In genomic region chr14:103716899-103717411, GRCh38 we compare ENCODE assay signal across 9 cellular contexts. TPM values are rescaled to one million over a fixed set of nuclear protein-coding genes. Genes with fewer than 3 reads are reported as not detected.
DNase-seq lines count a peak whose midpoint lies in the region; ATAC-seq and TF ChIP-seq lines count a peak whose summit lies in the region.
"Had no signal": no experiment of that assay in that cellular context is flagged by ENCODE, and none has a peak within 500 bp of the region (broad histone marks: within the 10 kb centered on the region; RNA-seq: fewer than 3 reads in every experiment).

No MANE protein-coding gene starts in this region.

- no peak overlapping the region for H3K18ac ChIP-seq in mesenchymal stem cell (ENCODE audit: low read depth in 1 of 2, low read length in 2 of 2)

- no peak overlapping the region for H3K4ac ChIP-seq in mesenchymal stem cell (ENCODE audit: low read depth in 1 of 2, low read length in 2 of 2)

- H2AK5ac ChIP-seq in mesenchymal stem cell (ENCODE audit: low read length, severe bottlenecking) = no peak overlapping the region

- no peak overlapping the region for H2BK15ac ChIP-seq in mesenchymal stem cell (ENCODE audit: low read depth, poor library complexity, severe bottlenecking)

- H2BK5ac ChIP-seq in mesenchymal stem cell (ENCODE audit: low read depth, low read length, poor library complexity, severe bottlenecking) = no peak overlapping the region

- WGBS in mesenchymal stem cell = 81% methylated on average over 15 of the region's 17 CpGs

- H2BK120ac ChIP-seq in mesenchymal stem cell (ENCODE audit: low read depth, low read length) = no peak overlapping the region

- no peak overlapping the region for H3K14ac ChIP-seq in mesenchymal stem cell (ENCODE audit: low read length in 2 of 2)

- in situ Hi-C loops in astrocyte of the cerebellum (cut with HindIII; ENCODE audit: low sequenced_read_pairs) = no loop called here

- TF ChIP-seq CTCF in cardiac muscle cell (IDR thresholded peaks at IDR 0.05; ENCODE audit: low read depth, low read length) = no peak
- TF ChIP-seq CTCF in astrocyte of the cerebellum (IDR thresholded peaks at IDR 0.05; ENCODE audit: low read depth, low read length, missing control alignments) = no peak
- no peak for TF ChIP-seq CTCF in upper lobe of right lung (IDR thresholded peaks at IDR 0.05)

- peaks cover 39% of the 10 kb centered on the region for H3K79me1 ChIP-seq in mesenchymal stem cell (replicated peaks; ENCODE audit: low read length, poor library complexity, severe bottlenecking)

- peaks cover 33% of the 10 kb centered on the region for H3K4me1 ChIP-seq in cardiac muscle cell (ENCODE audit: low read depth)
- peaks cover 43% of the 10 kb centered on the region for H3K4me1 ChIP-seq in mesenchymal stem cell (ENCODE audit: control insufficient read depth, insufficient read depth, low read depth, low read length)
- H3K4me1 ChIP-seq in upper lobe of right lung = peaks cover 33% of the 10 kb centered on the region

- DNase-seq in cardiac muscle cell (ENCODE audit: low read depth in 1 of 2, low spot score in 1 of 2) = no peak
- no peak for DNase-seq in cardiac septum (ENCODE audit: low spot score)
- no peak for DNase-seq in astrocyte of the cerebellum (ENCODE audit: low read depth)
- DNase-seq in mesenchymal stem cell = no peak
- DNase-seq in upper lobe of right lung = no peak
- no peak for DNase-seq in foreskin melanocyte
- DNase-seq in effector CD4-positive, alpha-beta T cell = no peak
- no peak for DNase-seq in NCI-H2196 (lab: John Stamatoyannopoulos, UW; ENCODE audit: unreplicated experiment)
- DNase-seq: GDM1 had no signal

- H3K36me3 ChIP-seq in cardiac muscle cell (no peaks in the 10 kb centered on the region), mesenchymal stem cell (ENCODE audit: control insufficient read depth in 1 of 2, insufficient read depth in 2 of 2, low read depth in 1 of 2, low read length in 2 of 2) (peaks cover 8 to 26% of the 10 kb centered on the region in 2 experiments), upper lobe of right lung (no peaks in the 10 kb centered on the region)

- peak overlapping the region; percentile 90 for H3K4me2 ChIP-seq in mesenchymal stem cell (ENCODE audit: low read length, poor library complexity, severe bottlenecking)

- H3K27ac ChIP-seq in cardiac muscle cell (no peak overlapping the region), mesenchymal stem cell (ENCODE audit: low read length, poor library complexity, severe bottlenecking) (no peak overlapping the region), upper lobe of right lung (no peak overlapping the region)

- peak overlapping the region; percentile 84 for H3K9ac ChIP-seq in mesenchymal stem cell (ENCODE audit: low read length)

- H4K8ac ChIP-seq in mesenchymal stem cell (ENCODE audit: low read length) = no peak overlapping the region

- no peak for ATAC-seq in upper lobe of right lung

- no peaks in the 10 kb centered on the region for H3K27me3 ChIP-seq in cardiac muscle cell
- H3K27me3 ChIP-seq in mesenchymal stem cell (ENCODE audit: control insufficient read depth in 1 of 2, insufficient read depth in 1 of 2, low read length in 2 of 2) = no peaks in the 10 kb centered on the region
- H3K27me3 ChIP-seq in upper lobe of right lung = no peaks in the 10 kb centered on the region

- peak overlapping the region; percentile 93 for H3K4me3 ChIP-seq in cardiac muscle cell
- H3K4me3 ChIP-seq in astrocyte of the cerebellum (ENCODE audit: low read depth, low read length) = peak overlapping the region; percentile 65
- H3K4me3 ChIP-seq in mesenchymal stem cell (ENCODE audit: insufficient read depth in 1 of 2, low read depth in 1 of 2, low read length in 2 of 2) = peak overlapping the region in 1 of 2 experiments; percentile 90
- peak overlapping the region; percentile 83 for H3K4me3 ChIP-seq in upper lobe of right lung

- no peak overlapping the region for H2BK12ac ChIP-seq in mesenchymal stem cell (ENCODE audit: low read length in 2 of 2)

- intact Hi-C loops in cardiac septum (cut with DNase I) = loop anchor here (5.0 kb wide), 1 partner anchor 90 kb away; the partner anchor contains the start of gene KLC1
- intact Hi-C loops in upper lobe of right lung (cut with DNase I) = no loop called here

- H3K9me3 ChIP-seq in cardiac muscle cell (ENCODE audit: low read depth) = no peaks in the 10 kb centered on the region
- no peaks in the 10 kb centered on the region for H3K9me3 ChIP-seq in mesenchymal stem cell (ENCODE audit: control insufficient read depth, low read length)
- no peaks in the 10 kb centered on the region for H3K9me3 ChIP-seq in upper lobe of right lung

- no peak overlapping the region for H4K91ac ChIP-seq in mesenchymal stem cell (ENCODE audit: low read length)

- no peak overlapping the region for H3K23ac ChIP-seq in mesenchymal stem cell (ENCODE audit: low read length in 2 of 2)

- H2AFZ ChIP-seq in mesenchymal stem cell (ENCODE audit: low read depth, low read length) = no peak overlapping the region

RNA-seq across cellular contexts. Expression of gene ZFYVE21, which starts 1.3 kb away (rescaled TPM):
- 118 and 135 TPM in 2 replicates for total RNA-seq in cardiac muscle cell
- polyA plus RNA-seq in cardiac muscle cell = 120 and 127 TPM in 2 replicates
- total RNA-seq in cardiac septum = 60.9 TPM
- polyA plus RNA-seq in mesenchymal stem cell (2013, experiment 1 of 2) = 44.0 TPM
- 43.8 TPM for polyA plus RNA-seq in mesenchymal stem cell (2013, experiment 2 of 2)
- total RNA-seq in upper lobe of right lung = 61.3 TPM

RNA-seq across cellular contexts. Expression of gene XRCC3, which starts 1.7 kb away (rescaled TPM):
- total RNA-seq in cardiac muscle cell (19.1 and 27.5 TPM in 2 replicates), cardiac septum (3.9 TPM), upper lobe of right lung (5.6 TPM)
- polyA plus RNA-seq in cardiac muscle cell = 12.1 and 15.8 TPM in 2 replicates
- 4.5 TPM for polyA plus RNA-seq in mesenchymal stem cell (2013, experiment 1 of 2)
- polyA plus RNA-seq in mesenchymal stem cell (2013, experiment 2 of 2) = 4.2 TPM
